In genomic region chr11:93540337-93540736, GRCh38 we compare ENCODE assay signal across 29 cellular contexts.
"Had no signal": no experiment of that assay in that cellular context is flagged by ENCODE, and none has a peak within 500 bp of the region (broad histone marks: within the 10 kb centered on the region; RNA-seq: fewer than 3 reads in every experiment).

No MANE protein-coding gene starts in this region.

- DNase-seq: activated CD4-positive, alpha-beta memory T cell treated with anti-CD3 and anti-CD28 coated beads, Interleukin-2, amount 10 ng/mL, durations not matched to agents 7 days and 5 days; activated CD4-positive, alpha-beta T cell treated with anti-CD3 and anti-CD28 coated beads for 1 hour; activated CD4-positive, alpha-beta T cell treated with anti-CD3 and anti-CD28 coated beads, Interleukin-2, amount 10 ng/mL, durations not matched to agents 7 days and 5 days; activated CD8-positive, alpha-beta memory T cell treated with anti-CD3 and anti-CD28 coated beads, Interleukin-2, amount 50 U/mL, for 48 hours; activated gamma-delta T cell; activated naive CD4-positive, alpha-beta T cell treated with anti-CD3 and anti-CD28 coated beads, Interleukin-2, amount 10 ng/mL, durations not matched to agents 7 days and 5 days; activated naive CD8-positive, alpha-beta T cell treated with anti-CD3 and anti-CD28 coated beads, Interleukin-2, amount 10 ng/mL, durations not matched to agents 7 days and 5 days; activated T-cell treated with anti-CD3 and anti-CD28 coated beads, Interleukin-2, amount 50 U/mL, for 24 hours; amniotic stem cell; dermis blood vessel endothelial cell; effector CD4-positive, alpha-beta T cell; foreskin melanocyte; heart right ventricle; kidney glomerular epithelial cell; midbrain; naive thymus-derived CD4-positive, alpha-beta T cell; ovary; stimulated activated naive CD4-positive, alpha-beta T cell; T-helper 2 cell; testis; trophoblast cell; uterus had no signal

- H3K27ac ChIP-seq: ovary had no signal

- H3K27me3 Mint-ChIP-seq: activated CD4-positive, alpha-beta memory T cell treated with anti-CD3 and anti-CD28 coated beads, Interleukin-2, amount 10 ng/mL, durations not matched to agents 7 days and 5 days; activated CD4-positive, alpha-beta T cell treated with anti-CD3 and anti-CD28 coated beads, Interleukin-2, amount 10 ng/mL, durations not matched to agents 7 days and 5 days; activated naive CD4-positive, alpha-beta T cell treated with anti-CD3 and anti-CD28 coated beads, Interleukin-2, amount 10 ng/mL, durations not matched to agents 7 days and 5 days had no signal

- H3K9me3 ChIP-seq: esophagus muscularis mucosa, heart right ventricle, ovary, testis, uterus had no signal

- H3K4me3 Mint-ChIP-seq: activated CD4-positive, alpha-beta memory T cell treated with anti-CD3 and anti-CD28 coated beads, Interleukin-2, amount 10 ng/mL, durations not matched to agents 7 days and 5 days; activated naive CD4-positive, alpha-beta T cell treated with anti-CD3 and anti-CD28 coated beads, Interleukin-2, amount 10 ng/mL, durations not matched to agents 7 days and 5 days; activated naive CD8-positive, alpha-beta T cell treated with anti-CD3 and anti-CD28 coated beads, Interleukin-2, amount 10 ng/mL, durations not matched to agents 7 days and 5 days; activated T-cell treated with anti-CD3 and anti-CD28 coated beads, Interleukin-2, amount 50 U/mL, for 24 hours; central memory CD8-positive, alpha-beta T cell; WTC11 had no signal

- H3K9me3 Mint-ChIP-seq: activated CD4-positive, alpha-beta memory T cell treated with anti-CD3 and anti-CD28 coated beads, Interleukin-2, amount 10 ng/mL, durations not matched to agents 7 days and 5 days; activated CD4-positive, alpha-beta T cell treated with anti-CD3 and anti-CD28 coated beads, Interleukin-2, amount 10 ng/mL, durations not matched to agents 7 days and 5 days; activated naive CD4-positive, alpha-beta T cell treated with anti-CD3 and anti-CD28 coated beads, Interleukin-2, amount 10 ng/mL, durations not matched to agents 7 days and 5 days; activated naive CD8-positive, alpha-beta T cell treated with anti-CD3 and anti-CD28 coated beads, Interleukin-2, amount 10 ng/mL, durations not matched to agents 7 days and 5 days; activated T-cell treated with anti-CD3 and anti-CD28 coated beads, Interleukin-2, amount 50 U/mL, for 24 hours; central memory CD8-positive, alpha-beta T cell; naive thymus-derived CD4-positive, alpha-beta T cell; WTC11 had no signal

- H3K27me3 ChIP-seq: esophagus muscularis mucosa, heart right ventricle, ovary, testis, uterus had no signal

- H3K36me3 ChIP-seq: esophagus muscularis mucosa, heart right ventricle, ovary, uterus had no signal

- H3K27ac Mint-ChIP-seq: activated CD4-positive, alpha-beta memory T cell treated with anti-CD3 and anti-CD28 coated beads, Interleukin-2, amount 10 ng/mL, durations not matched to agents 7 days and 5 days; activated CD4-positive, alpha-beta T cell treated with anti-CD3 and anti-CD28 coated beads, Interleukin-2, amount 10 ng/mL, durations not matched to agents 7 days and 5 days; activated naive CD4-positive, alpha-beta T cell treated with anti-CD3 and anti-CD28 coated beads, Interleukin-2, amount 10 ng/mL, durations not matched to agents 7 days and 5 days; activated naive CD8-positive, alpha-beta T cell treated with anti-CD3 and anti-CD28 coated beads, Interleukin-2, amount 10 ng/mL, durations not matched to agents 7 days and 5 days; activated T-cell treated with anti-CD3 and anti-CD28 coated beads, Interleukin-2, amount 50 U/mL, for 24 hours; progenitor cell of endocrine pancreas; WTC11 had no signal

- H3K36me3 Mint-ChIP-seq: activated naive CD4-positive, alpha-beta T cell treated with anti-CD3 and anti-CD28 coated beads, Interleukin-2, amount 10 ng/mL, durations not matched to agents 7 days and 5 days; activated naive CD8-positive, alpha-beta T cell treated with anti-CD3 and anti-CD28 coated beads, Interleukin-2, amount 10 ng/mL, durations not matched to agents 7 days and 5 days; naive thymus-derived CD4-positive, alpha-beta T cell; WTC11 had no signal

- ATAC-seq: heart right ventricle; left lobe of liver; naive thymus-derived CD4-positive, alpha-beta T cell; sciatic nerve; WTC11 had no signal

- H3K4me3 ChIP-seq: esophagus muscularis mucosa, heart right ventricle, ovary, skin epidermis, testis, uterus had no signal

- H3K4me1 ChIP-seq: uterus had no signal
